Comparison of ENCODE assay signal across 5 cellular contexts in the genomic region with DNA sequence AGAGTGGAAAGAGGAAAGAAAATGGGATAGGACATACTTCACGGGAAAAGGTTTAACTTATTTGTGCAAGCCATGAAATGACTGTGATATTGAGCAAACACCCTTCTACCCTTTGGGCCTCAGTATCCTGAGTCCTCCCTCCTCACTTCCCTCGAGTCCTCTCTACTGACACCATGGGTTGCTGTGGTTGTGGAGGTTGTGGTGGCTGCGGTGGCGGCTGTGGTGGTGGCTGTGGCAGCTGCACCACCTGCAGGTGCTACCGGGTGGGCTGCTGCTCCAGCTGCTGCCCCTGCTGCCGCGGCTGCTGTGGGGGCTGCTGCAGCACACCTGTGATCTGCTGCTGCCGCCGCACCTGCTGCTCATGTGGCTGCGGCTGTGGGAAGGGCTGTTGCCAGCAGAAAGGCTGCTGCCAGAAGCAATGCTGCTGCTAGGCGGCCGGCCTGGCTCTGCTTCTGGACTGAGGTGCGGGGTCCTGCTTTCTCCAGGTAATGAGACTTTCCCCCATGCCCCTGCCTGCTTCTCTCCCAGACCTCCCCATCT. TPM values are rescaled to one million over a fixed set of nuclear protein-coding genes. Genes with fewer than 3 reads are reported as not detected.
"Had no signal": no experiment of that assay in that cellular context is flagged by ENCODE, and none has a peak within 500 bp of the region (broad histone marks: within the 10 kb centered on the region; RNA-seq: fewer than 3 reads in every experiment).

Gene SCYGR5, plus strand, starts transcription at position 174 of the 540 bp plus-strand sequence. Its CDS starts 0 bp downstream, at position 174.

RNA-seq across cellular contexts. Expression of gene SCYGR5, which starts in this region (rescaled TPM):
- total RNA-seq: GM23338, H1, H9, HT-29 had no signal
- polyA plus RNA-seq: GM23338, H1, IgD-negative memory B cell had no signal
